In the genomic region with DNA sequence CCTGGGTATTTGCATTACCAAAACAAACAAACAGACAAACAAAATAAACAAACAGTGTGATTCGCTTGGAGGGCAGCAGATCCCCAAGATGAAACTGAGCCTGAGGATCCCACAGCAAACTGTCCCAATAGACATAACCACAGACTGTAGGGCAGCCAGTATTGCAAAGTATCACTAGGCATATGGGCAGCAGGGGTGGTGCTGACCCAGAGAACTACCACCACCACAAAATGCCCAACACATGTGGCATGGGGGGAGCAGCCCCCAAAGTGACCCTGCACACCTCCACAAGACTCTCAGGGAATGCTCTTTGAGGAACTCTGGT, we compare ENCODE assay signal across 31 cellular contexts.
"Had no signal": no experiment of that assay in that cellular context is flagged by ENCODE, and none has a peak within 500 bp of the region (broad histone marks: within the 10 kb centered on the region; RNA-seq: fewer than 3 reads in every experiment).

No MANE protein-coding gene starts in this region.

- H3K27ac ChIP-seq: adrenal gland, body of pancreas, coronary artery, dorsolateral prefrontal cortex, esophagus squamous epithelium, gastroesophageal sphincter, heart right ventricle had no signal

- H3K36me3 ChIP-seq: adrenal gland, esophagus squamous epithelium, gastroesophageal sphincter, heart right ventricle had no signal

- ATAC-seq: activated CD4-positive, CD25-positive, alpha-beta regulatory T cell treated with anti-CD3 and anti-CD28 coated beads, Interleukin-2, amount 50 U/mL, for 24 hours; activated CD8-positive, alpha-beta T cell treated with anti-CD3 and anti-CD28 coated beads for 36 hours; activated T-cell treated with anti-CD3 and anti-CD28 coated beads, Interleukin-2, amount 50 U/mL, for 4 hours; activated T-helper 17 cell treated with anti-CD3 and anti-CD28 coated beads, Interleukin-2, amount 50 U/mL, for 72 hours; body of pancreas; gastroesophageal sphincter; heart right ventricle; T-helper 17 cell had no signal

- H3K4me1 Mint-ChIP-seq: activated B cell treated with CpG ODN at 0.5 μM for 24 hours; activated T-helper 17 cell treated with anti-CD3 and anti-CD28 coated beads, Interleukin-2, amount 50 U/mL, for 72 hours; T-helper 17 cell had no signal

- H3K36me3 Mint-ChIP-seq: activated naive CD8-positive, alpha-beta T cell had no signal

- H3K4me3 ChIP-seq: adrenal gland, body of pancreas, coronary artery, dorsolateral prefrontal cortex, esophagus squamous epithelium, gastroesophageal sphincter, heart right ventricle had no signal

- DNase-seq: activated B cell treated with CpG ODN at 0.5 μM for 24 hours; activated CD4-positive, alpha-beta T cell treated with anti-CD3 and anti-CD28 coated beads for 48 hours; activated CD4-positive, alpha-beta T cell treated with anti-CD3 and anti-CD28 coated beads, Interleukin-2, amount 50 U/mL, for 1 hour; activated CD4-positive, alpha-beta T cell treated with anti-CD3 and anti-CD28 coated beads, Interleukin-2, amount 50 U/mL, for 48 hours; activated CD8-positive, alpha-beta memory T cell treated with anti-CD3 and anti-CD28 coated beads for 24 hours; activated CD8-positive, alpha-beta T cell treated with anti-CD3 and anti-CD28 coated beads for 36 hours; activated effector memory CD4-positive, alpha-beta T cell treated with Interleukin-2 at 50 U/mL for 16 hours; activated gamma-delta T cell treated with Interleukin-2 at 50 U/mL for 16 hours; activated naive CD4-positive, alpha-beta T cell treated with anti-CD3 and anti-CD28 coated beads, Interleukin-2, amount 50 U/mL, for 16 hours; activated naive CD4-positive, alpha-beta T cell treated with Interleukin-2 at 50 U/mL for 16 hours; activated T-cell treated with anti-CD3 and anti-CD28 coated beads, Interleukin-2, amount 50 U/mL, for 4 hours; adrenal gland; amygdala; aorta; body of pancreas; central memory CD4-positive, alpha-beta T cell; cerebellar nuclear complex; dorsolateral prefrontal cortex; effector memory CD4-positive, alpha-beta T cell; erythroblast; esophagus squamous epithelium; foreskin melanocyte; heart right ventricle; T-helper 1 cell; T-helper 17 cell had no signal

- H3K27me3 ChIP-seq: adrenal gland, body of pancreas, gastroesophageal sphincter, heart right ventricle had no signal

- H3K4me3 Mint-ChIP-seq: activated B cell treated with CpG ODN at 0.5 μM for 24 hours; activated CD8-positive, alpha-beta T cell treated with anti-CD3 and anti-CD28 coated beads for 36 hours; activated naive CD8-positive, alpha-beta T cell; activated T-cell treated with anti-CD3 and anti-CD28 coated beads, Interleukin-2, amount 50 U/mL, for 4 hours; activated T-helper 17 cell treated with anti-CD3 and anti-CD28 coated beads, Interleukin-2, amount 50 U/mL, for 72 hours; dendritic cell treated with granulocyte-macrophage colony-stimulating factor and Interleukin-4, amounts not matched to agents 40 ng/mL and 50 ng/mL, for 4 days; T-helper 17 cell had no signal

- H3K27ac Mint-ChIP-seq: activated B cell treated with CpG ODN at 0.5 μM for 24 hours; activated CD8-positive, alpha-beta T cell treated with anti-CD3 and anti-CD28 coated beads for 36 hours; activated naive CD8-positive, alpha-beta T cell; activated T-helper 17 cell treated with anti-CD3 and anti-CD28 coated beads, Interleukin-2, amount 50 U/mL, for 72 hours; dendritic cell treated with granulocyte-macrophage colony-stimulating factor and Interleukin-4, amounts not matched to agents 40 ng/mL and 50 ng/mL, for 4 days; T-helper 17 cell had no signal

- H3K27me3 Mint-ChIP-seq: activated CD8-positive, alpha-beta T cell treated with anti-CD3 and anti-CD28 coated beads for 36 hours; activated naive CD8-positive, alpha-beta T cell; dendritic cell treated with granulocyte-macrophage colony-stimulating factor and Interleukin-4, amounts not matched to agents 40 ng/mL and 50 ng/mL, for 4 days; T-helper 17 cell had no signal

- H3K9me3 ChIP-seq: adrenal gland, body of pancreas had no signal

- H3K4me1 ChIP-seq: adrenal gland, body of pancreas, esophagus squamous epithelium had no signal
